9 cellular contexts compared by ENCODE assay signal in the genomic region with DNA sequence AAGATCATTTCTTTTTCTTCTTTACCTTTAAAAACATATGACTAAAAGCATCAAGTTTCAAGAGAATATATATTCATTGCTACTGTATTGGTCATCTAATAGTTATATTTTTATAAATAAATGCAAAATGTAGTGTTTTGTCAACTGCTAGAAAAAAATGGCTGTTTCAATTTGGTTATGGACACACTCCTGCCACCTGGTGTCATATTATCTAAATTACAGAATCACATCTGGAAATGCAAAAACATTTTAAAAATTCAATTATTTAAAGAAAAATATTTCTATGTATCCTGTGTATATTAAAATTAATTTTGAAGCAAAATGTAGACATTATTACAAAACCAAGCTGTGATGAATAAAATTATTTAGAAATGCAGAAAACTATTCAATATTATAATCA.
DNase-seq lines count a peak whose midpoint lies in the region; ATAC-seq and TF ChIP-seq lines count a peak whose summit lies in the region.
"Had no signal": no experiment of that assay in that cellular context is flagged by ENCODE, and none has a peak within 500 bp of the region (broad histone marks: within the 10 kb centered on the region; RNA-seq: fewer than 3 reads in every experiment).

No MANE protein-coding gene starts in this region.

- H3K4me1 Mint-ChIP-seq in type B pancreatic cell (ENCODE audit: unreplicated experiment), result no peaks in the 10 kb centered on the region

- H3K4me3 Mint-ChIP-seq in type B pancreatic cell, result no peak overlapping the region

- no peaks in the 10 kb centered on the region for H3K4me1 ChIP-seq in heart left ventricle
- no peaks in the 10 kb centered on the region for H3K4me1 ChIP-seq in thyroid gland

- peak in 11 of 12 donors; percentile 26 to 67 (median 45) for TF ChIP-seq CTCF in heart left ventricle (IDR thresholded peaks at IDR 0.05)
- peak; percentile 44 for TF ChIP-seq CTCF in fibroblast of villous mesenchyme (IDR thresholded peaks at IDR 0.05; ENCODE audit: insufficient read depth, low read depth, low read length)
- TF ChIP-seq CTCF in type B pancreatic cell (conservative IDR thresholded peaks at IDR 0.05), result peak; percentile 80
- peak in 3 of 6 experiments; percentile 39 to 54 (median 44) for TF ChIP-seq CTCF in thyroid gland (IDR thresholded peaks at IDR 0.05)

- H3K9me3 Mint-ChIP-seq in type B pancreatic cell, result no peaks in the 10 kb centered on the region

- no peak overlapping the region for H3K27ac ChIP-seq in heart left ventricle
- H3K27ac ChIP-seq in thyroid gland, result no peak overlapping the region

- no peak for TF ChIP-seq POLR2A in heart left ventricle (IDR thresholded peaks at IDR 0.05)
- TF ChIP-seq POLR2A in thyroid gland (IDR thresholded peaks at IDR 0.05), result no peak

- DNase-seq in heart left ventricle (no peak), cardiac septum (ENCODE audit: low spot score) (no peak), RPMI7951 (ENCODE audit: low read depth) (peak; percentile 1), fibroblast of villous mesenchyme (ENCODE audit: low read depth) (peak; percentile 45), type B pancreatic cell (ENCODE audit: extremely low spot score, unreplicated experiment) (no peak), anterior cingulate cortex (lab: John Stamatoyannopoulos, UW) (no peak), thyroid gland (no peak)
- DNase-seq in activated effector memory CD4-positive, alpha-beta T cell treated with Interleukin-2 at 50 U/mL for 16 hours, result no peak
- DNase-seq: activated CD4-positive, alpha-beta T cell treated with anti-CD3 and anti-CD28 coated beads for 4 hours had no signal

- H3K4me3 ChIP-seq in heart left ventricle, result no peak overlapping the region
- H3K4me3 ChIP-seq in fibroblast of villous mesenchyme (ENCODE audit: low read depth, low read length), result no peak overlapping the region
- no peak overlapping the region for H3K4me3 ChIP-seq in thyroid gland (replicated peaks in 1 of 3)

- intact Hi-C loops in heart left ventricle (cut with DNase I) (loop anchor here in 9 of 10 donors (5.0 to 10.0 kb wide), 3 partner anchors 577 to 739 kb away; no protein-coding TSS in a partner anchor), cardiac septum (cut with DNase I) (no loop called here), thyroid gland (cut with DNase I) (no loop called here)

- H3K36me3 Mint-ChIP-seq in type B pancreatic cell, result no peaks in the 10 kb centered on the region

- H3K36me3 ChIP-seq in heart left ventricle (no peaks in the 10 kb centered on the region), thyroid gland (no peaks in the 10 kb centered on the region)

- no peaks in the 10 kb centered on the region for H3K9me3 ChIP-seq in heart left ventricle
- H3K9me3 ChIP-seq in thyroid gland, result no peaks in the 10 kb centered on the region

- no peaks in the 10 kb centered on the region for H3K27me3 Mint-ChIP-seq in type B pancreatic cell

- no peak overlapping the region for H3K27ac Mint-ChIP-seq in type B pancreatic cell

- no peak for ATAC-seq in heart left ventricle

- H3K27me3 ChIP-seq in heart left ventricle, result no peaks in the 10 kb centered on the region
- no peaks in the 10 kb centered on the region for H3K27me3 ChIP-seq in thyroid gland

Comparison
In these comparisons a context has a peak if more than half of its experiments do, and no peak if none do; other contexts are left out.
1. intact Hi-C loops: an anchor here in heart left ventricle (5.0 to 10.0 kb wide); none called in cardiac septum and thyroid gland.
2. DNase-seq: peak in RPMI7951 (single experiment) and fibroblast of villous mesenchyme (single experiment); none in heart left ventricle (0 of 5), cardiac septum (single experiment), type B pancreatic cell (single experiment), activated effector memory CD4-positive, alpha-beta T cell treated with Interleukin-2 at 50 U/mL for 16 hours (single experiment), anterior cingulate cortex (0 of 58) and thyroid gland (0 of 2).